ENCODE assay signal across 9 cellular contexts in the genomic region with DNA sequence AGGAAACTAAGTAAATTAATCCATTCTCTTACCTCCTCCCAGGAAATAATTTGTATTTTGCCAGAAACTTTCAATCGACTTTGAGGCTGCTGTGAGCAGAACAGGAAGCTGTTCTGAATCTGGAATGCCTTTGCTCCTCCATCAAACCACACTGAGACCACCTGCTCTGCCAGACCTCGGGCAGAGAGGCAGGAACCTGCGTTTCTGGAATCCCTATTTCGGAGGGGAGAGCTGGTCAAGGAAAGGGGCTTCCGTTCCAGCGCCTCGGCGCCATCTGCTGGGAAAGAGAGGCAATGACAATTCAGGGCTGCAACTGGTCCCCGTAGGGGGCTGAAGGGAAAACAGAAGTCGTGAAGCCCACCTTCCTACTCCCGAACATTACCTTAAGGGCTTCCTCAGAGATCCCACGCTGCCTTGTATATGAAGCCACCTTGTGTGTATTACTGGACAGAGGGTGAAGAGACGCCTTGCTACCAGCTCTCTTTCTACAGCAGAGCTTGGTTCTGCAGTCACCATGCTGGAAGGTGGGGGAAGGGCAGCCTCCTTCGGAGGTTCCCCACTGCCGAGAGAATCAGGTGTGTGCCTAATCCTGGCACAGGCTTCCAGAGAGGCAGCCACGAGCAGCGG. TPM values are rescaled to one million over a fixed set of nuclear protein-coding genes. Genes with fewer than 3 reads are reported as not detected.
DNase-seq lines count a peak whose midpoint lies in the region; ATAC-seq, FAIRE-seq and TF ChIP-seq lines count a peak whose summit lies in the region.
"Had no signal": no experiment of that assay in that cellular context is flagged by ENCODE, and none has a peak within 500 bp of the region (broad histone marks: within the 10 kb centered on the region; RNA-seq: fewer than 3 reads in every experiment).

No MANE protein-coding gene starts in this region.

- intact Hi-C loops in CD14-positive monocyte (cut with micrococcal nuclease) (loop anchor here in 1 of 2 donors (10.0 kb wide), 1 partner anchor 77 kb away; no protein-coding TSS in a partner anchor), stomach (cut with DNase I; ENCODE audit: low total_unique reads) (loop anchor here (5.0 kb wide), 1 partner anchor 80 kb away; no protein-coding TSS in a partner anchor)

- FAIRE-seq in frontal cortex (lab: Jason Lieb, UNC) = no peak

- WGBS in stomach, 5 donors = 0 to 1% (median 0%) methylated on average over 16 to 17 of the region's 17 CpGs

- H3K36me3 ChIP-seq in neuron (ENCODE audit: insufficient read depth, low read length) (no peaks in the 10 kb centered on the region), stomach (no peaks in the 10 kb centered on the region)

- no peak for TF ChIP-seq EP300 in stomach (IDR thresholded peaks at IDR 0.05)

- no peak for TF ChIP-seq POLR2A in stomach (IDR thresholded peaks at IDR 0.05)

- H3K27me3 Mint-ChIP-seq in CD14-positive monocyte (ENCODE audit: low read depth in 3 of 3) = peaks cover 18 to 46% (median 24%) of the 10 kb centered on the region in 3 donors

- DNase-seq in CD14-positive monocyte (ENCODE audit: low spot score) (no peak), KBM-7 (peak; percentile 81), RPMI8226 (peak; percentile 72), frontal cortex (ENCODE audit: low spot score in 2 of 2) (peak; percentile 54 to 71), stomach (peak; percentile 74)
- peak; percentile 34 for DNase-seq in activated effector memory CD4-positive, alpha-beta T cell treated with Interleukin-2 at 50 U/mL for 16 hours

- peak overlapping the region; percentile 79 to 91 for H3K4me3 Mint-ChIP-seq in CD14-positive monocyte

- peaks cover 0 to 5% (median 4%) of the 10 kb centered on the region in 7 donors for H3K9me3 Mint-ChIP-seq in CD14-positive monocyte

- in situ Hi-C loops in KBM-7 (cut with MboI; ENCODE audit: low pct_unique_long_range_greater_than_20kb, low sequenced_read_pairs) = no loop called here

- H3K4me1 ChIP-seq in neuron (ENCODE audit: insufficient read depth, low read length) (peaks cover 5% of the 10 kb centered on the region), stomach (peaks cover 11 to 27% (median 25%) of the 10 kb centered on the region in 4 donors)

- H3K27me3 ChIP-seq in neuron (ENCODE audit: insufficient read depth, low read length) (no peaks in the 10 kb centered on the region), stomach (peaks cover 0 to 6% (median 0%) of the 10 kb centered on the region in 3 donors)

- peak; percentile 71 for ATAC-seq in GM21360 (IDR thresholded peaks at IDR 0.05; ENCODE audit: unreplicated experiment)

- TF ChIP-seq CTCF in CD14-positive monocyte (IDR thresholded peaks at IDR 0.05) = peak; percentile 87
- TF ChIP-seq CTCF in stomach (IDR thresholded peaks at IDR 0.05) = peak in 5 of 7 experiments; percentile 84 to 91 (median 86)

- no peaks in the 10 kb centered on the region for H3K9me3 ChIP-seq in neuron (ENCODE audit: low read length)
- H3K9me3 ChIP-seq in stomach = no peaks in the 10 kb centered on the region

- peak overlapping the region in 3 of 7 donors; percentile 14 to 70 (median 66) for H3K27ac Mint-ChIP-seq in CD14-positive monocyte

- H2AFZ ChIP-seq in neuron (ENCODE audit: low read depth, low read length) = peak overlapping the region; percentile 89

- H3K4me1 Mint-ChIP-seq in CD14-positive monocyte = peaks cover 12% of the 10 kb centered on the region

- H3K4me3 ChIP-seq in neuron (ENCODE audit: low read length) (peak overlapping the region; percentile 44), stomach (peak overlapping the region; percentile 37 to 41 (median 37))

- peak overlapping the region in 1 of 5 donors; percentile 49 for H3K27ac ChIP-seq in stomach

- no peaks in the 10 kb centered on the region for H3K36me3 Mint-ChIP-seq in CD14-positive monocyte

RNA-seq across cellular contexts. Expression of gene ZNF467, which starts 31.2 kb away (rescaled TPM):
- 10 to 100 TPM; 43.4 to 52.8 TPM for polyA plus RNA-seq in CD14-positive monocyte
- total RNA-seq in frontal cortex = 1.6 TPM
- 10 to 100 TPM in 2 of 5 donors, 1 to 10 TPM in 2, not detected in 1; 3.1 to 14.2 (median 9.9) TPM for total RNA-seq in stomach
- 10 to 100 TPM in 2 of 3 donors, 1 to 10 TPM in 1; 9.4 to 16.4 (median 12.2) TPM for polyA plus RNA-seq in stomach
- total RNA-seq: T-helper 1 cell treated with Interleukin-12 subunit alpha and Interleukin-12 subunit beta and Interleukin-4 antibody, amounts not matched to agents 30 ng/mL and 1 ng/mL, for 36 hours had no signal
